Comparison of ENCODE assay signal across 8 cellular contexts in the genomic region with DNA sequence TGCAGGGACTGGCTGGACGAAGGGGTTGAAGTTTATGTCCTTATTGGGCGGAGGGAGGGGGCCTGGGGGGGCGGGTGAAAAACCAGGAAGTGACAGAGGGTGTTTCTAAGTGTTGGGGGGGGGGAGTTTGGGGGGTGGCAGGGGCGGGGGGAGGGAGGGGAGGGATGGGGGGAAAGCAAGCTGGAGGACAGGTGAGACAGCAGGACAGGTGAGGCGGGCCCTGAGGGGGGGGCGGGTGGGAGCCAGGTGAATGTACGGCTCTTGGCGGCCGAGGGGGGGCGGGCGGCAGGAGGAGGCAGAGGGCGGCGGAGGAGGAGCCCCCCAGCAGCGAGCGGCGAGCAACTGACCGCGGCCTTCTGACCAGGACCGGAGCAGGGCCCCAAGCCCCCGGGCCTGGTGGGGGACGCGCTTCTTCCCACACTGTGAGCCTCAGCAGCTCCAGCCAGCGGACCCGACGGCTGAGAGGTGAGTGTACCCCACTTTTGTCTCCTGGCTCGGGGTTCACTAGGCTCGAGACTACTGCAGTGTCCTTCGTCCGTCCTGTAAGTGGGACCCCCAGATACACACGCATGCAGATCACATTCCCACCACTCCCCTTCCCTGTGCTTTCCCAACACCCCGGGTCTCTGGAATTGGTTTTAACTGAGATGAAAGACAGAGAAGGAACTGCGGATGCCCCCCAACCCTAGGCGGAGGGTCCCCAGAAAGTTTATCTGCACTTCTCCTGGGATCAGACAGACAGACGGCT. TPM values are rescaled to one million over a fixed set of nuclear protein-coding genes. Genes with fewer than 3 reads are reported as not detected.
DNase-seq lines count a peak whose midpoint lies in the region; TF ChIP-seq lines count a peak whose summit lies in the region.

TSS of gene ZBTB7B (plus strand) at position 324 of the 748 bp plus-strand sequence. CDS start 11,859 bp downstream, outside the sequence.

- TF ChIP-seq CTCF in WI38 (IDR thresholded peaks at IDR 0.05; ENCODE audit: low read depth, low read length), result no peak
- TF ChIP-seq CTCF in fibroblast of villous mesenchyme (IDR thresholded peaks at IDR 0.05; ENCODE audit: insufficient read depth, low read depth, low read length), result no peak
- TF ChIP-seq CTCF in neural cell (IDR thresholded peaks at IDR 0.05; ENCODE audit: poor library complexity, severe bottlenecking), result no peak

- H3F3A ChIP-seq in neural cell (ENCODE audit: insufficient read depth, low read length, poor library complexity, severe bottlenecking), result peaks cover 3% of the 10 kb centered on the region

- H3K36me3 ChIP-seq in neural cell (ENCODE audit: insufficient read depth, low read length), result no peaks in the 10 kb centered on the region

- no peaks in the 10 kb centered on the region for H3K79me2 ChIP-seq in neural cell (replicated peaks; ENCODE audit: insufficient read depth, low read length)

- peak within 1 kb of the TSS; percentile 66 for H3K9ac ChIP-seq in neural cell (ENCODE audit: low read length)

- peaks cover 9% of the 10 kb centered on the region for H3K27me3 ChIP-seq in neural cell (ENCODE audit: insufficient read depth, low read depth, low read length)

- DNase-seq in GM03348 (ENCODE audit: low spot score), result peak; percentile 81
- DNase-seq in HK-2 (ENCODE audit: unreplicated experiment), result peak; percentile 55
- peak; percentile 20 for DNase-seq in fibroblast of villous mesenchyme (ENCODE audit: low read depth)
- DNase-seq in activated CD4-positive, CD25-positive, alpha-beta regulatory T cell treated with anti-CD3 and anti-CD28 coated beads, Interleukin-2, amount 50 U/mL, for 72 hours, result no peak
- DNase-seq in stimulated activated CD4-positive, alpha-beta T cell treated with anti-CD3 and anti-CD28 coated beads, Interleukin-4, amount 100 ng/mL, for 4 hours, result no peak
- no peak for DNase-seq in SK-N-DZ (ENCODE audit: low spot score)

- peak within 1 kb of the TSS; percentile 47 for H3K27ac ChIP-seq in neural cell (ENCODE audit: low read length)

- H3K9me2 ChIP-seq in neural cell (ENCODE audit: insufficient read depth, low read length), result no peaks in the 10 kb centered on the region

- no peaks in the 10 kb centered on the region for H4K20me1 ChIP-seq in neural cell (ENCODE audit: insufficient read depth)

- no peak for TF ChIP-seq EP300 in neural cell (conservative IDR thresholded peaks at IDR 0.05; ENCODE audit: poor library complexity, severe bottlenecking)

- peak within 1 kb of the TSS; percentile 45 for H2AFZ ChIP-seq in neural cell (ENCODE audit: low read depth, low read length)

- H3K4me3 ChIP-seq in WI38 (ENCODE audit: low read depth, low read length), result peak within 1 kb of the TSS; percentile 87
- H3K4me3 ChIP-seq in fibroblast of villous mesenchyme (ENCODE audit: low read depth, low read length), result peak within 1 kb of the TSS; percentile 93
- peak within 1 kb of the TSS; percentile 79 for H3K4me3 ChIP-seq in neural cell (ENCODE audit: low read length)

- no peaks in the 10 kb centered on the region for H3K9me3 ChIP-seq in neural cell (ENCODE audit: low read length)

- TF ChIP-seq RAD21 in neural cell (conservative IDR thresholded peaks at IDR 0.05), result no peak

- H3K4me2 ChIP-seq in neural cell (ENCODE audit: low read length), result peak within 1 kb of the TSS; percentile 94

TF ChIP-seq in neural cell, 6 proteins besides CTCF, POLR2A, EP300 and RAD21:
- TF ChIP-seq MXI1 (conservative IDR thresholded peaks at IDR 0.05; ENCODE audit: poor library complexity, severe bottlenecking) (no peak), TAF1 (IDR thresholded peaks at IDR 0.05; ENCODE audit: low read depth) (no peak), POLR2AphosphoS5 (IDR thresholded peaks at IDR 0.05) (no peak), REST (IDR thresholded peaks at IDR 0.05; ENCODE audit: borderline replicate concordance) (no peak), EZH2 (IDR thresholded peaks at IDR 0.05; ENCODE audit: borderline replicate concordance, insufficient read depth, low read length, poor library complexity, severe bottlenecking) (no peak), SMC3 (conservative IDR thresholded peaks at IDR 0.05; ENCODE audit: poor library complexity) (no peak)

RNA-seq across cellular contexts. Expression of gene ZBTB7B, which starts in this region (rescaled TPM):
- total RNA-seq in fibroblast of villous mesenchyme, result 15.5 and 15.8 TPM in 2 replicates
- 0.38 and 0.54 TPM in 2 replicates for polyA plus RNA-seq in neural cell
- 0.24 and 0.46 TPM in 2 replicates for polyA minus RNA-seq in neural cell
- 4.1 and 4.9 TPM in 2 replicates for polyA plus RNA-seq in SK-N-DZ (2014; cell fraction: cytosol; rRNA removed)
- polyA plus RNA-seq in SK-N-DZ (2014; cell fraction: nucleus; rRNA removed), result 8.2 and 11.4 TPM in 2 replicates

Comparison
In these comparisons a context has a peak if more than half of its experiments do, and no peak if none do; other contexts are left out.
1. DNase-seq: peak in GM03348 (single experiment), HK-2 (single experiment) and fibroblast of villous mesenchyme (single experiment); none in activated CD4-positive, CD25-positive, alpha-beta regulatory T cell treated with anti-CD3 and anti-CD28 coated beads, Interleukin-2, amount 50 U/mL, for 72 hours (single experiment), stimulated activated CD4-positive, alpha-beta T cell treated with anti-CD3 and anti-CD28 coated beads, Interleukin-4, amount 100 ng/mL, for 4 hours (0 of 2) and SK-N-DZ (single experiment).
2. Peak in every context shown above with its lines, with median percentiles within 50 percentile points of each other: H3K4me3 ChIP-seq.